8 cellular contexts compared by ENCODE assay signal in genomic region chr15:94232107-94232506, GRCh38. TPM values are rescaled to one million over a fixed set of nuclear protein-coding genes. Genes with fewer than 3 reads are reported as not detected.
A peak's percentile ranks its signal among the peaks of the same experiment; 100 is the strongest.
DNase-seq lines count a peak whose midpoint lies in the region; ATAC-seq and TF ChIP-seq lines count a peak whose summit lies in the region.

No MANE protein-coding gene starts in this region.

- BruUV-seq in Caco-2 (replicated peaks; lab: Mats Ljungman, UMichigan), result TSS peak; percentile 34

- H3K36me3 ChIP-seq in Caco-2 (ENCODE audit: control insufficient read depth, insufficient read depth, low read length) (no peaks in the 10 kb centered on the region), HUES48 (ENCODE audit: control insufficient read depth, insufficient read depth, low read length) (no peaks in the 10 kb centered on the region)

- CTCF ChIA-PET in Caco-2 (lab: Charles Lee), result interaction anchor here (1.4 kb wide), 1 partner anchor 16 kb away, joined by 4 read pairs; no protein-coding TSS in a partner anchor

- DNase-seq in Caco-2, result no peak
- no peak for DNase-seq in chondrocyte (ENCODE audit: low spot score)
- no peak for DNase-seq in NCI-H2029 (lab: John Stamatoyannopoulos, UW)
- no peak for DNase-seq in iPS-NIHi11 (ENCODE audit: low spot score)

- H3K4me1 ChIP-seq in Caco-2, result 0 out of 2 replicates have a peak, but pooled peaks cover 5% of the 10 kb centered on the region
- H3K4me1 ChIP-seq in HUES48 (ENCODE audit: control insufficient read depth, insufficient read depth, low read length), result peaks cover 32% of the 10 kb centered on the region

- peaks cover 6% of the 10 kb centered on the region for H3K36me3 Mint-ChIP-seq in Caco-2 (ENCODE audit: insufficient read depth, unreplicated experiment)
- no peaks in the 10 kb centered on the region for H3K36me3 Mint-ChIP-seq in chondrocyte (ENCODE audit: low read depth)
- no peaks in the 10 kb centered on the region for H3K36me3 Mint-ChIP-seq in nephron (ENCODE audit: low read depth)

- peak overlapping the region; percentile 72 for H3K4me3 ChIP-seq in Caco-2 (ENCODE audit: low read depth, low read length)
- peak overlapping the region; percentile 82 for H3K4me3 ChIP-seq in HUES48 (ENCODE audit: low read depth, low read length)

- no peaks in the 10 kb centered on the region for H3K27me3 ChIP-seq in Caco-2 (replicated peaks; ENCODE audit: control insufficient read depth, insufficient read depth, low read length)
- peaks cover 35% of the 10 kb centered on the region for H3K27me3 ChIP-seq in HUES48 (ENCODE audit: control insufficient read depth, insufficient read depth, low read length)

- H3K27ac Mint-ChIP-seq in Caco-2 (ENCODE audit: unreplicated experiment), result peak overlapping the region; percentile 73
- no peak overlapping the region for H3K27ac Mint-ChIP-seq in chondrocyte (ENCODE audit: unreplicated experiment)
- H3K27ac Mint-ChIP-seq in nephron, result no peak overlapping the region

- intact Hi-C loops in Caco-2 (cut with micrococcal nuclease; ENCODE audit: unreplicated experiment), result no loop called here

- ATAC-seq in HG03108 (IDR thresholded peaks at IDR 0.05; ENCODE audit: unreplicated experiment) (no peak), HG03457 (IDR thresholded peaks at IDR 0.05; ENCODE audit: unreplicated experiment) (no peak)

- H3K9ac ChIP-seq in HUES48 (ENCODE audit: low read depth, low read length), result no peak overlapping the region

- H3K27me3 Mint-ChIP-seq in Caco-2 (ENCODE audit: insufficient read depth, unreplicated experiment) (no peaks in the 10 kb centered on the region), chondrocyte (ENCODE audit: low read depth) (peaks cover 4% of the 10 kb centered on the region), nephron (ENCODE audit: low read depth) (peaks cover 69% of the 10 kb centered on the region)

- H3K9me3 Mint-ChIP-seq in Caco-2 (ENCODE audit: unreplicated experiment), result no peaks in the 10 kb centered on the region
- H3K9me3 Mint-ChIP-seq in chondrocyte (ENCODE audit: low read depth), result no peaks in the 10 kb centered on the region
- no peaks in the 10 kb centered on the region for H3K9me3 Mint-ChIP-seq in nephron

- POLR2A ChIA-PET in Caco-2 (lab: Charles Lee), result no interaction called here

- no peak overlapping the region for H3K27ac ChIP-seq in HUES48 (ENCODE audit: low read depth, low read length)

- H3K9me3 ChIP-seq in Caco-2 (no peaks in the 10 kb centered on the region), HUES48 (ENCODE audit: control insufficient read depth, insufficient read depth, low read length) (no peaks in the 10 kb centered on the region)

- peaks cover 7% of the 10 kb centered on the region for H3K4me1 Mint-ChIP-seq in Caco-2 (ENCODE audit: low read depth, unreplicated experiment)
- peaks cover 31% of the 10 kb centered on the region for H3K4me1 Mint-ChIP-seq in chondrocyte (ENCODE audit: low read depth)
- H3K4me1 Mint-ChIP-seq in nephron, result peaks cover 6% of the 10 kb centered on the region

- no peak for TF ChIP-seq CTCF in Caco-2 (IDR thresholded peaks at IDR 0.05; ENCODE audit: insufficient read depth in 1 of 2, low read depth in 1 of 2, low read length in 1 of 2, severe bottlenecking in 1 of 2, unreplicated experiment in 1 of 2)
- TF ChIP-seq CTCF in chondrocyte (IDR thresholded peaks at IDR 0.05), result no peak
- TF ChIP-seq CTCF in nephron (IDR thresholded peaks at IDR 0.05; ENCODE audit: unreplicated experiment in 3 of 3), result no peak

- peak overlapping the region; percentile 75 for H3K4me3 Mint-ChIP-seq in Caco-2 (ENCODE audit: unreplicated experiment)
- peak overlapping the region; percentile 82 for H3K4me3 Mint-ChIP-seq in chondrocyte (ENCODE audit: unreplicated experiment)
- peak overlapping the region; percentile 74 to 85 (median 81) for H3K4me3 Mint-ChIP-seq in nephron

RNA-seq across cellular contexts. Expression of gene MCTP2, which starts 0.7 kb away (rescaled TPM):
- total RNA-seq in Caco-2 (2022) (9.9 and 10.9 TPM in 2 replicates), chondrocyte (3.6 to 4.5 TPM (median 4.0 TPM) in 3 replicates)
